Comparison of ENCODE assay signal across 21 cellular contexts in genomic region chr15:95994418-95994817, GRCh38.
DNase-seq lines count a peak whose midpoint lies in the region; ATAC-seq and TF ChIP-seq lines count a peak whose summit lies in the region.
"Had no signal": no experiment of that assay in that cellular context is flagged by ENCODE, and none has a peak within 500 bp of the region (broad histone marks: within the 10 kb centered on the region; RNA-seq: fewer than 3 reads in every experiment).

No MANE protein-coding gene starts in this region.

- no peak for ATAC-seq in body of pancreas
- ATAC-seq: activated T-helper 17 cell treated with anti-CD3 and anti-CD28 coated beads, Interleukin-2, amount 50 U/mL, for 72 hours; HCT116; heart left ventricle; psoas muscle; stimulated activated naive CD8-positive, alpha-beta T cell treated with anti-CD3 and anti-CD28 coated beads, Interleukin-15, Interleukin-2, amounts not matched to agents 100 U/mL and 50 U/mL, for 24 hours had no signal

- no peak for TF ChIP-seq EP300 in sigmoid colon (IDR thresholded peaks at IDR 0.05)

- TF ChIP-seq POLR2A in body of pancreas (IDR thresholded peaks at IDR 0.05) (no peak), sigmoid colon (IDR thresholded peaks at IDR 0.05) (no peak)

- WGBS in GM23248 (ENCODE audit: low coverage in 1 of 2, low lambda C conversion rate in 2 of 2, missing lambda C conversion rate in 2 of 2), 2 experiments = 40 to 46% methylated on average over 4 of the region's 4 CpGs
- WGBS in body of pancreas, 2 donors = 63 to 79% methylated on average over 4 of the region's 4 CpGs
- WGBS in sigmoid colon, 2 donors = 80 to 82% methylated on average over 4 of the region's 4 CpGs

- no peak overlapping the region for H3K9ac ChIP-seq in GM23248
- no peak overlapping the region for H3K9ac ChIP-seq in adipocyte (ENCODE audit: low read length)

- peaks cover 11% of the 10 kb centered on the region; the same call in 1 of the 2 replicates for H3F3A ChIP-seq in GM23248 (ENCODE audit: insufficient read depth)

- H3K4me3 ChIP-seq in GM23248 (no peak overlapping the region), adipocyte (ENCODE audit: low read length) (no peak overlapping the region), fibroblast of mammary gland (ENCODE audit: control insufficient read depth, low read depth, low read length) (no peak overlapping the region), body of pancreas (no peak overlapping the region), sigmoid colon (no peak overlapping the region)
- H3K4me3 ChIP-seq: adrenal gland, coronary artery, heart left ventricle, psoas muscle, transverse colon had no signal

- in situ Hi-C loops in GM23248 (cut with MboI) = no loop called here

- H3K36me3 ChIP-seq in GM23248 (ENCODE audit: low read depth) (no peaks in the 10 kb centered on the region), adipocyte (ENCODE audit: control insufficient read depth, insufficient read depth, low read length, severe bottlenecking) (no peaks in the 10 kb centered on the region), body of pancreas (replicated peaks in 1 of 2; ENCODE audit: insufficient read depth in 1 of 2, low read depth in 2 of 2) (no peaks in the 10 kb centered on the region), sigmoid colon (no peaks in the 10 kb centered on the region)
- H3K36me3 ChIP-seq: adrenal gland, heart left ventricle, transverse colon had no signal

- no peaks in the 10 kb centered on the region for H3K9me2 ChIP-seq in GM23248 (ENCODE audit: insufficient read depth)

- no peak overlapping the region for H3K4me2 ChIP-seq in GM23248 (ENCODE audit: unreplicated experiment)

- H3K27ac ChIP-seq in GM23248 (no peak overlapping the region), body of pancreas (no peak overlapping the region), sigmoid colon (no peak overlapping the region)
- H3K27ac ChIP-seq: adrenal gland, coronary artery, heart left ventricle, psoas muscle, transverse colon had no signal

- peaks cover 17% of the 10 kb centered on the region for H3K4me1 ChIP-seq in GM23248 (ENCODE audit: insufficient read depth)
- no peaks in the 10 kb centered on the region for H3K4me1 ChIP-seq in adipocyte (ENCODE audit: control insufficient read depth, insufficient read depth, low read length)
- no peaks in the 10 kb centered on the region for H3K4me1 ChIP-seq in body of pancreas
- H3K4me1 ChIP-seq in sigmoid colon = peaks cover 0 to 11% (median 3%) of the 10 kb centered on the region in 4 donors
- H3K4me1 ChIP-seq: adrenal gland, heart left ventricle, psoas muscle had no signal

- H4K20me1 ChIP-seq in GM23248 (ENCODE audit: insufficient read depth) = no peaks in the 10 kb centered on the region

- intact Hi-C loops in body of pancreas (cut with DNase I) = no loop called here
- intact Hi-C loops in sigmoid colon (cut with DNase I) = no loop called here

- TF ChIP-seq CTCF in fibroblast of mammary gland (conservative IDR thresholded peaks at IDR 0.05; ENCODE audit: control insufficient read depth, insufficient read depth, low read depth, low read length) (no peak), body of pancreas (IDR thresholded peaks at IDR 0.05) (no peak), sigmoid colon (IDR thresholded peaks at IDR 0.05) (no peak)

- no peaks in the 10 kb centered on the region for H3K9me3 ChIP-seq in GM23248 (ENCODE audit: low read depth)
- no peaks in the 10 kb centered on the region for H3K9me3 ChIP-seq in adipocyte (ENCODE audit: control insufficient read depth, low read length)
- no peaks in the 10 kb centered on the region for H3K9me3 ChIP-seq in body of pancreas
- H3K9me3 ChIP-seq in sigmoid colon = no peaks in the 10 kb centered on the region
- H3K9me3 ChIP-seq: adrenal gland, heart left ventricle, psoas muscle, transverse colon had no signal

- H2AFZ ChIP-seq in GM23248 = 0 out of 2 replicates have a peak overlapping the region, but pooled peaks have one; percentile 17

- DNase-seq in GM23248 (peak; percentile 77), adipocyte (ENCODE audit: low read depth) (peak; percentile 43), fibroblast of mammary gland (ENCODE audit: low read depth) (peak; percentile 73), renal cortical epithelial cell (ENCODE audit: low read depth) (peak; percentile 62), body of pancreas (no peak), sigmoid colon (no peak), Ammon's horn (ENCODE audit: low spot score) (no peak), NCI-H1694 treated with DMSO at 0.1 percent for 48 hours (lab: John Stamatoyannopoulos, UW) (no peak)
- DNase-seq: activated B cell treated with CpG ODN at 0.5 μM for 24 hours; adrenal gland; heart left ventricle; NCI-H1930; NCI-H446; NK-92 treated with Interleukin-12 subunit alpha and Interleukin-12 subunit beta, amount 100 ng/mL, for 24 hours; psoas muscle; stimulated activated CD4-positive, alpha-beta T cell treated with anti-CD3 and anti-CD28 coated beads, Interleukin-15, amount 100 ng/mL, for 24 hours; stimulated activated naive CD8-positive, alpha-beta T cell treated with anti-CD3 and anti-CD28 coated beads, Interleukin-15, Interleukin-2, amounts not matched to agents 100 U/mL and 50 U/mL, for 24 hours; transverse colon had no signal

- H3K27me3 ChIP-seq in GM23248 (replicated peaks; ENCODE audit: insufficient read depth) (no peaks in the 10 kb centered on the region), adipocyte (replicated peaks; ENCODE audit: control insufficient read depth, insufficient read depth, low read length) (no peaks in the 10 kb centered on the region), body of pancreas (no peaks in the 10 kb centered on the region), sigmoid colon (no peaks in the 10 kb centered on the region)
- H3K27me3 ChIP-seq: adrenal gland, heart left ventricle, transverse colon had no signal

- no peaks in the 10 kb centered on the region for H3K79me2 ChIP-seq in GM23248 (ENCODE audit: insufficient read depth)

Comparison
In these comparisons a context has a peak if more than half of its experiments do, and no peak if none do; other contexts are left out.
1. DNase-seq: peak in GM23248 (single experiment), adipocyte (single experiment), fibroblast of mammary gland (single experiment) and renal cortical epithelial cell (single experiment); none in body of pancreas (0 of 4), sigmoid colon (single experiment), Ammon's horn (single experiment) and NCI-H1694 treated with DMSO at 0.1 percent for 48 hours (single experiment).